Comparison of ENCODE assay signal across 1 cellular context in the genomic region with DNA sequence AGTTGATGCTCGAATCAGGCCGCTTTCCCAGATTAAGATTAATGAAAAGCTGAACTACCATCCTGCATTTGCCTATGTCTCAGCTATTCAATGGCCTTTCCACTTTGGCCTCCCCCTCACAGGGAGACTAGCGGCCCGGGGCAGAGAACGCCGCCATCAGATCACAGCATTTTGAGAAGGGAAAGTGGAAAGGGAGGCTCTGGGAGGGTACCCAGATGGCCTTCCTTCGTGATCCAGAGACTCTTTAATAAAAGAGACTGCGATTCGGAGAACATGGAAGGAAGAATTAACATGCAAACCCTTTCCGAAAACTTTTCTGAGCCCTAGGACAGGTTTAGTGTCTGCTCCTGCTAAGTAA.
TF ChIP-seq lines count a peak whose summit lies in the region.

No MANE protein-coding gene starts in this region.

TF ChIP-seq in GM12878, 131 proteins besides CTCF, POLR2A, EP300 and RAD21:
- TF ChIP-seq, protein P1, sequence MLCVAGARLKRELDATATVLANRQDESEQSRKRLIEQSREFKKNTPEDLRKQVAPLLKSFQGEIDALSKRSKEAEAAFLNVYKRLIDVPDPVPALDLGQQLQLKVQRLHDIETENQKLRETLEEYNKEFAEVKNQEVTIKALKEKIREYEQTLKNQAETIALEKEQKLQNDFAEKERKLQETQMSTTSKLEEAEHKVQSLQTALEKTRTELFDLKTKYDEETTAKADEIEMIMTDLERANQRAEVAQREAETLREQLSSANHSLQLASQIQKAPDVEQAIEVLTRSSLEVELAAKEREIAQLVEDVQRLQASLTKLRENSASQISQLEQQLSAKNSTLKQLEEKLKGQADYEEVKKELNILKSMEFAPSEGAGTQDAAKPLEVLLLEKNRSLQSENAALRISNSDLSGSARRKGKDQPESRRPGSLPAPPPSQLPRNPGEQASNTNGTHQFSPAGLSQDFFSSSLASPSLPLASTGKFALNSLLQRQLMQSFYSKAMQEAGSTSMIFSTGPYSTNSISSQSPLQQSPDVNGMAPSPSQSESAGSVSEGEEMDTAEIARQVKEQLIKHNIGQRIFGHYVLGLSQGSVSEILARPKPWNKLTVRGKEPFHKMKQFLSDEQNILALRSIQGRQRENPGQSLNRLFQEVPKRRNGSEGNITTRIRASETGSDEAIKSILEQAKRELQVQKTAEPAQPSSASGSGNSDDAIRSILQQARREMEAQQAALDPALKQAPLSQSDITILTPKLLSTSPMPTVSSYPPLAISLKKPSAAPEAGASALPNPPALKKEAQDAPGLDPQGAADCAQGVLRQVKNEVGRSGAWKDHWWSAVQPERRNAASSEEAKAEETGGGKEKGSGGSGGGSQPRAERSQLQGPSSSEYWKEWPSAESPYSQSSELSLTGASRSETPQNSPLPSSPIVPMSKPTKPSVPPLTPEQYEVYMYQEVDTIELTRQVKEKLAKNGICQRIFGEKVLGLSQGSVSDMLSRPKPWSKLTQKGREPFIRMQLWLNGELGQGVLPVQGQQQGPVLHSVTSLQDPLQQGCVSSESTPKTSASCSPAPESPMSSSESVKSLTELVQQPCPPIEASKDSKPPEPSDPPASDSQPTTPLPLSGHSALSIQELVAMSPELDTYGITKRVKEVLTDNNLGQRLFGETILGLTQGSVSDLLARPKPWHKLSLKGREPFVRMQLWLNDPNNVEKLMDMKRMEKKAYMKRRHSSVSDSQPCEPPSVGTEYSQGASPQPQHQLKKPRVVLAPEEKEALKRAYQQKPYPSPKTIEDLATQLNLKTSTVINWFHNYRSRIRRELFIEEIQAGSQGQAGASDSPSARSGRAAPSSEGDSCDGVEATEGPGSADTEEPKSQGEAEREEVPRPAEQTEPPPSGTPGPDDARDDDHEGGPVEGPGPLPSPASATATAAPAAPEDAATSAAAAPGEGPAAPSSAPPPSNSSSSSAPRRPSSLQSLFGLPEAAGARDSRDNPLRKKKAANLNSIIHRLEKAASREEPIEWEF (IDR thresholded peaks at IDR 0.05; ENCODE audit: insufficient replicate concordance, low read depth, low read length) = no peak
- TF ChIP-seq ESRRA (IDR thresholded peaks at IDR 0.05; ENCODE audit: low read length) (no peak), BRCA1 (IDR thresholded peaks at IDR 0.05; ENCODE audit: low read depth, low read length) (no peak), SREBF1 (IDR thresholded peaks at IDR 0.05; ENCODE audit: low read length) (no peak), ZNF24 (IDR thresholded peaks at IDR 0.05) (no peak), WRNIP1 (IDR thresholded peaks at IDR 0.05; ENCODE audit: borderline replicate concordance, low read depth, low read length) (no peak)
- TF ChIP-seq, protein P2, sequence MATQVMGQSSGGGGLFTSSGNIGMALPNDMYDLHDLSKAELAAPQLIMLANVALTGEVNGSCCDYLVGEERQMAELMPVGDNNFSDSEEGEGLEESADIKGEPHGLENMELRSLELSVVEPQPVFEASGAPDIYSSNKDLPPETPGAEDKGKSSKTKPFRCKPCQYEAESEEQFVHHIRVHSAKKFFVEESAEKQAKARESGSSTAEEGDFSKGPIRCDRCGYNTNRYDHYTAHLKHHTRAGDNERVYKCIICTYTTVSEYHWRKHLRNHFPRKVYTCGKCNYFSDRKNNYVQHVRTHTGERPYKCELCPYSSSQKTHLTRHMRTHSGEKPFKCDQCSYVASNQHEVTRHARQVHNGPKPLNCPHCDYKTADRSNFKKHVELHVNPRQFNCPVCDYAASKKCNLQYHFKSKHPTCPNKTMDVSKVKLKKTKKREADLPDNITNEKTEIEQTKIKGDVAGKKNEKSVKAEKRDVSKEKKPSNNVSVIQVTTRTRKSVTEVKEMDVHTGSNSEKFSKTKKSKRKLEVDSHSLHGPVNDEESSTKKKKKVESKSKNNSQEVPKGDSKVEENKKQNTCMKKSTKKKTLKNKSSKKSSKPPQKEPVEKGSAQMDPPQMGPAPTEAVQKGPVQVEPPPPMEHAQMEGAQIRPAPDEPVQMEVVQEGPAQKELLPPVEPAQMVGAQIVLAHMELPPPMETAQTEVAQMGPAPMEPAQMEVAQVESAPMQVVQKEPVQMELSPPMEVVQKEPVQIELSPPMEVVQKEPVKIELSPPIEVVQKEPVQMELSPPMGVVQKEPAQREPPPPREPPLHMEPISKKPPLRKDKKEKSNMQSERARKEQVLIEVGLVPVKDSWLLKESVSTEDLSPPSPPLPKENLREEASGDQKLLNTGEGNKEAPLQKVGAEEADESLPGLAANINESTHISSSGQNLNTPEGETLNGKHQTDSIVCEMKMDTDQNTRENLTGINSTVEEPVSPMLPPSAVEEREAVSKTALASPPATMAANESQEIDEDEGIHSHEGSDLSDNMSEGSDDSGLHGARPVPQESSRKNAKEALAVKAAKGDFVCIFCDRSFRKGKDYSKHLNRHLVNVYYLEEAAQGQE (IDR thresholded peaks at IDR 0.05; ENCODE audit: low read depth, low read length) = no peak
- TF ChIP-seq, protein P3, sequence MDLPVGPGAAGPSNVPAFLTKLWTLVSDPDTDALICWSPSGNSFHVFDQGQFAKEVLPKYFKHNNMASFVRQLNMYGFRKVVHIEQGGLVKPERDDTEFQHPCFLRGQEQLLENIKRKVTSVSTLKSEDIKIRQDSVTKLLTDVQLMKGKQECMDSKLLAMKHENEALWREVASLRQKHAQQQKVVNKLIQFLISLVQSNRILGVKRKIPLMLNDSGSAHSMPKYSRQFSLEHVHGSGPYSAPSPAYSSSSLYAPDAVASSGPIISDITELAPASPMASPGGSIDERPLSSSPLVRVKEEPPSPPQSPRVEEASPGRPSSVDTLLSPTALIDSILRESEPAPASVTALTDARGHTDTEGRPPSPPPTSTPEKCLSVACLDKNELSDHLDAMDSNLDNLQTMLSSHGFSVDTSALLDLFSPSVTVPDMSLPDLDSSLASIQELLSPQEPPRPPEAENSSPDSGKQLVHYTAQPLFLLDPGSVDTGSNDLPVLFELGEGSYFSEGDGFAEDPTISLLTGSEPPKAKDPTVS (IDR thresholded peaks at IDR 0.05; ENCODE audit: low read depth, low read length) = no peak
- TF ChIP-seq, protein P4, sequence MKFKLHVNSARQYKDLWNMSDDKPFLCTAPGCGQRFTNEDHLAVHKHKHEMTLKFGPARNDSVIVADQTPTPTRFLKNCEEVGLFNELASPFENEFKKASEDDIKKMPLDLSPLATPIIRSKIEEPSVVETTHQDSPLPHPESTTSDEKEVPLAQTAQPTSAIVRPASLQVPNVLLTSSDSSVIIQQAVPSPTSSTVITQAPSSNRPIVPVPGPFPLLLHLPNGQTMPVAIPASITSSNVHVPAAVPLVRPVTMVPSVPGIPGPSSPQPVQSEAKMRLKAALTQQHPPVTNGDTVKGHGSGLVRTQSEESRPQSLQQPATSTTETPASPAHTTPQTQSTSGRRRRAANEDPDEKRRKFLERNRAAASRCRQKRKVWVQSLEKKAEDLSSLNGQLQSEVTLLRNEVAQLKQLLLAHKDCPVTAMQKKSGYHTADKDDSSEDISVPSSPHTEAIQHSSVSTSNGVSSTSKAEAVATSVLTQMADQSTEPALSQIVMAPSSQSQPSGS (IDR thresholded peaks at IDR 0.05; ENCODE audit: low read length) = no peak
